Comparison of ENCODE assay signal across 8 cellular contexts in genomic region chr5:1167728-1168709, GRCh38. TPM values are rescaled to one million over a fixed set of nuclear protein-coding genes. Genes with fewer than 3 reads are reported as not detected.
DNase-seq lines count a peak whose midpoint lies in the region; ATAC-seq and TF ChIP-seq lines count a peak whose summit lies in the region.

No MANE protein-coding gene starts in this region.

- CTCF ChIA-PET in activated naive CD4-positive, alpha-beta T cell treated with anti-CD3 and anti-CD28 coated beads for 36 hours (lab: Charles Lee): interaction anchor here (0.7 to 1.5 kb wide), 11 partner anchors 87 to 477 kb away, joined by 3 to 13 read pairs (median 3); no protein-coding TSS in a partner anchor

- H3K4me3 Mint-ChIP-seq in activated naive CD4-positive, alpha-beta T cell treated with anti-CD3 and anti-CD28 coated beads for 36 hours: peak overlapping the region; percentile 37
- H3K4me3 Mint-ChIP-seq in type B pancreatic cell: peak overlapping the region; percentile 82

- in situ Hi-C loops in Caki2 (cut with HindIII; ENCODE audit: low pct_unique_long_range_greater_than_20kb, low sequenced_read_pairs): no loop called here

- no peak for TF ChIP-seq EP300 in ovary (IDR thresholded peaks at IDR 0.05)

- H3K27me3 ChIP-seq in SJSA1 (replicated peaks) (no peaks in the 10 kb centered on the region), ovary (no peaks in the 10 kb centered on the region)

- H3K36me3 Mint-ChIP-seq in activated naive CD4-positive, alpha-beta T cell treated with anti-CD3 and anti-CD28 coated beads for 36 hours (ENCODE audit: low read depth): no peaks in the 10 kb centered on the region
- no peaks in the 10 kb centered on the region for H3K36me3 Mint-ChIP-seq in type B pancreatic cell

- peaks cover 4% of the 10 kb centered on the region for H3K4me1 Mint-ChIP-seq in activated naive CD4-positive, alpha-beta T cell treated with anti-CD3 and anti-CD28 coated beads for 36 hours (ENCODE audit: low read depth)
- peaks cover 12% of the 10 kb centered on the region for H3K4me1 Mint-ChIP-seq in type B pancreatic cell (ENCODE audit: unreplicated experiment)

- ATAC-seq in GM21619 (IDR thresholded peaks at IDR 0.05; ENCODE audit: unreplicated experiment): peak; percentile 69

- no peaks in the 10 kb centered on the region for H3K36me3 ChIP-seq in SJSA1
- H3K36me3 ChIP-seq in ovary: no peaks in the 10 kb centered on the region

- H3K4me1 ChIP-seq in SJSA1 (replicated peaks): peaks cover 26% of the 10 kb centered on the region
- peaks cover 3% of the 10 kb centered on the region for H3K4me1 ChIP-seq in ovary (ENCODE audit: insufficient read depth)

- H3K27me3 Mint-ChIP-seq in activated naive CD4-positive, alpha-beta T cell treated with anti-CD3 and anti-CD28 coated beads for 36 hours (ENCODE audit: low read depth): peaks cover 8% of the 10 kb centered on the region
- peaks cover 13% of the 10 kb centered on the region for H3K27me3 Mint-ChIP-seq in type B pancreatic cell

- H3K27ac ChIP-seq in SJSA1 (no peak overlapping the region), ovary (no peak overlapping the region)

- no peak overlapping the region for H3K27ac Mint-ChIP-seq in activated naive CD4-positive, alpha-beta T cell treated with anti-CD3 and anti-CD28 coated beads for 36 hours
- H3K27ac Mint-ChIP-seq in type B pancreatic cell: no peak overlapping the region

- TF ChIP-seq POLR2A in ovary (IDR thresholded peaks at IDR 0.05): no peak

- DNase-seq in Caki2 (ENCODE audit: low read depth) (peak; percentile 48), LNCaP clone FGC (ENCODE audit: low read depth) (peak; percentile 54), SJSA1 (ENCODE audit: low read depth in 1 of 2, low spot score in 2 of 2) (peak; percentile 81 to 84), globus pallidus (ENCODE audit: low spot score) (peak; percentile 74), ovary (peak; percentile 62 to 72 (median 70)), type B pancreatic cell (ENCODE audit: extremely low spot score, unreplicated experiment) (no peak)
- DNase-seq in activated naive CD4-positive, alpha-beta T cell treated with anti-CD3 and anti-CD28 coated beads for 36 hours: peak; percentile 75

- TF ChIP-seq CTCF in LNCaP clone FGC (IDR thresholded peaks at IDR 0.05; ENCODE audit: control insufficient read depth, extremely low read depth, insufficient read depth) (peak; percentile 81), ovary (IDR thresholded peaks at IDR 0.05) (peak; percentile 14 to 46 (median 46)), type B pancreatic cell (conservative IDR thresholded peaks at IDR 0.05) (peak; percentile 78)

- no peaks in the 10 kb centered on the region for H3K9me3 Mint-ChIP-seq in activated naive CD4-positive, alpha-beta T cell treated with anti-CD3 and anti-CD28 coated beads for 36 hours
- no peaks in the 10 kb centered on the region for H3K9me3 Mint-ChIP-seq in type B pancreatic cell

- H3K9me3 ChIP-seq in SJSA1 (replicated peaks) (no peaks in the 10 kb centered on the region), ovary (no peaks in the 10 kb centered on the region)

- intact Hi-C loops in activated naive CD4-positive, alpha-beta T cell treated with anti-CD3 and anti-CD28 coated beads for 36 hours (cut with micrococcal nuclease): loop anchor here (1.0 to 5.0 kb wide), 4 partner anchors 177 to 477 kb away; partner anchors contain the start of gene CLPTM1L
- intact Hi-C loops in ovary (cut with DNase I): loop anchor here in 3 of 4 donors (1.0 to 10.0 kb wide), 5 partner anchors 139 to 493 kb away; no protein-coding TSS in a partner anchor

- no peak overlapping the region for H3K4me3 ChIP-seq in LNCaP clone FGC (ENCODE audit: low read depth, low read length)
- 0 out of 2 replicates have a peak overlapping the region, but pooled peaks have one; percentile 6 for H3K4me3 ChIP-seq in SJSA1
- no peak overlapping the region for H3K4me3 ChIP-seq in ovary

- WGBS in ovary, 3 donors: 3 to 8% (median 3%) methylated on average over 28 of the region's 28 CpGs

RNA-seq across cellular contexts. Expression of gene SLC6A19, which starts 33.4 kb away (rescaled TPM):
- not detected in 2 replicates for total RNA-seq in Caki2 (2014; rRNA removed; shearing (Covaris generic); ENCODE audit: low replicate concordance)
- total RNA-seq in SJSA1 (2014; rRNA removed; shearing (Covaris generic)): 0.03 TPM in 1 of 2 replicates, not detected in the other
- not detected for total RNA-seq in activated naive CD4-positive, alpha-beta T cell treated with anti-CD3 and anti-CD28 coated beads for 36 hours
- 1 to 10 TPM in 1 of 7 donors, under 1 TPM in 1, not detected in 5; 0.08 to 1.5 TPM for total RNA-seq in ovary
- polyA plus RNA-seq in ovary: not detected
- total RNA-seq in type B pancreatic cell (ENCODE audit: low replicate concordance): 12.6 and 22.2 TPM in 2 replicates

RNA-seq across cellular contexts. Expression of gene SLC12A7, which starts 56.2 kb away (rescaled TPM):
- total RNA-seq in Caki2 (2014; rRNA removed; shearing (Covaris generic); ENCODE audit: low replicate concordance): 34.2 and 45.8 TPM in 2 replicates
- 11.9 and 16.9 TPM in 2 replicates for total RNA-seq in SJSA1 (2014; rRNA removed; shearing (Covaris generic))
- total RNA-seq in activated naive CD4-positive, alpha-beta T cell treated with anti-CD3 and anti-CD28 coated beads for 36 hours: 10 to 100 TPM; 12.6 to 13.6 TPM
- total RNA-seq in ovary (10 to 100 TPM in 6 of 7 donors, 1 to 10 TPM in 1; 9.8 to 33.9 (median 23.2) TPM), type B pancreatic cell (ENCODE audit: low replicate concordance) (44.7 and 57.6 TPM in 2 replicates)
- 10 to 100 TPM in 1 of 2 donors, 1 to 10 TPM in 1; 5.9 to 12.2 TPM for polyA plus RNA-seq in ovary

RNA-seq across cellular contexts. Expression of gene SLC6A18, which starts 57.2 kb away (rescaled TPM):
- total RNA-seq in Caki2 (2014; rRNA removed; shearing (Covaris generic); ENCODE audit: low replicate concordance): not detected in 2 replicates
- not detected in 2 replicates for total RNA-seq in SJSA1 (2014; rRNA removed; shearing (Covaris generic))
- total RNA-seq in activated naive CD4-positive, alpha-beta T cell treated with anti-CD3 and anti-CD28 coated beads for 36 hours: not detected
- not detected for total RNA-seq in ovary
- polyA plus RNA-seq in ovary: not detected
- 0.41 and 0.48 TPM in 2 replicates for total RNA-seq in type B pancreatic cell (ENCODE audit: low replicate concordance)
